Comparison of ENCODE assay signal across 39 cellular contexts in genomic region chr11:91560434-91560833, GRCh38.
"Had no signal": no experiment of that assay in that cellular context is flagged by ENCODE, and none has a peak within 500 bp of the region (broad histone marks: within the 10 kb centered on the region; RNA-seq: fewer than 3 reads in every experiment).

No MANE protein-coding gene starts in this region.

- H3K4me1 Mint-ChIP-seq: activated CD4-positive, alpha-beta memory T cell treated with anti-CD3 and anti-CD28 coated beads, Interleukin-2, amount 10 ng/mL, durations not matched to agents 7 days and 5 days; activated CD4-positive, alpha-beta T cell treated with anti-CD3 and anti-CD28 coated beads for 36 hours; activated CD4-positive, alpha-beta T cell treated with anti-CD3 and anti-CD28 coated beads, Interleukin-2, amount 10 ng/mL, durations not matched to agents 7 days and 5 days; activated CD8-positive, alpha-beta memory T cell treated with anti-CD3 and anti-CD28 coated beads, Interleukin-2, amount 10 ng/mL, durations not matched to agents 7 days and 5 days; activated naive CD8-positive, alpha-beta T cell treated with anti-CD3 and anti-CD28 coated beads for 36 hours; activated T-helper 17 cell treated with anti-CD3 and anti-CD28 coated beads, Interleukin-2, amount 50 U/mL, for 72 hours had no signal

- ATAC-seq: activated CD4-positive, alpha-beta T cell treated with anti-CD3 and anti-CD28 coated beads for 36 hours; activated CD4-positive, CD25-positive, alpha-beta regulatory T cell treated with anti-CD3 and anti-CD28 coated beads, Interleukin-2, amount 50 U/mL, for 24 hours; activated CD8-positive, alpha-beta memory T cell treated with anti-CD3 and anti-CD28 coated beads, Interleukin-2, amount 10 ng/mL, durations not matched to agents 7 days and 5 days; activated CD8-positive, alpha-beta T cell treated with anti-CD3 and anti-CD28 coated beads, Interleukin-2, amount 10 ng/mL, durations not matched to agents 7 days and 5 days; activated naive CD4-positive, alpha-beta T cell treated with anti-CD3 and anti-CD28 coated beads, Interleukin-2, amount 50 U/mL, for 72 hours; activated T-cell treated with anti-CD3 and anti-CD28 coated beads, Interleukin-2, amount 50 U/mL, for 4 hours; activated T-cell treated with anti-CD3 and anti-CD28 coated beads, Interleukin-2, amount 50 U/mL, for 72 hours; activated T-helper 17 cell treated with anti-CD3 and anti-CD28 coated beads, Interleukin-2, amount 50 U/mL, for 72 hours; body of pancreas had no signal

- H3K27ac ChIP-seq: adrenal gland, body of pancreas, brain microvascular endothelial cell, breast epithelium, VCaP had no signal

- H3K27me3 ChIP-seq: adrenal gland, body of pancreas, brain microvascular endothelial cell, breast epithelium had no signal

- H3K4me1 ChIP-seq: adrenal gland, body of pancreas, breast epithelium had no signal

- H3K4me3 ChIP-seq: adrenal gland, body of pancreas, breast epithelium had no signal

- H3K9me3 ChIP-seq: adrenal gland, body of pancreas, breast epithelium had no signal

- FAIRE-seq: astrocyte, colon, TTC549 had no signal

- H3K27ac Mint-ChIP-seq: activated CD4-positive, alpha-beta memory T cell treated with anti-CD3 and anti-CD28 coated beads, Interleukin-2, amount 10 ng/mL, durations not matched to agents 7 days and 5 days; activated CD4-positive, alpha-beta T cell treated with anti-CD3 and anti-CD28 coated beads for 36 hours; activated CD4-positive, alpha-beta T cell treated with anti-CD3 and anti-CD28 coated beads, Interleukin-2, amount 10 ng/mL, durations not matched to agents 7 days and 5 days; activated CD8-positive, alpha-beta memory T cell treated with anti-CD3 and anti-CD28 coated beads, Interleukin-2, amount 10 ng/mL, durations not matched to agents 7 days and 5 days; activated CD8-positive, alpha-beta T cell treated with anti-CD3 and anti-CD28 coated beads, Interleukin-2, amount 10 ng/mL, durations not matched to agents 7 days and 5 days; activated naive CD4-positive, alpha-beta T cell treated with anti-CD3 and anti-CD28 coated beads for 36 hours; activated naive CD4-positive, alpha-beta T cell treated with anti-CD3 and anti-CD28 coated beads, Interleukin-2, amount 50 U/mL, for 72 hours; activated naive CD8-positive, alpha-beta T cell treated with anti-CD3 and anti-CD28 coated beads for 36 hours; activated T-cell treated with anti-CD3 and anti-CD28 coated beads, Interleukin-2, amount 50 U/mL, for 72 hours; activated T-helper 1 cell treated with anti-CD3 and anti-CD28 coated beads, Interleukin-12 subunit alpha, Interleukin-12 subunit beta, Interleukin-2, Interleukin-4 antibody, amounts not matched to agents 30 ng/mL and 10 ng/mL and 1 ng/mL, durations not matched to agents 14 hours and 24 hours and 36 hours; activated T-helper 17 cell treated with anti-CD3 and anti-CD28 coated beads, Interleukin-2, amount 50 U/mL, for 72 hours; T-helper 1 cell treated with Interleukin-12 subunit alpha and Interleukin-12 subunit beta and Interleukin-4 antibody, amounts not matched to agents 30 μg/mL and 1 μg/mL, for 36 hours; T-helper 2 cell treated with Interferon-gamma antibody and Interleukin-4, amounts not matched to agents 5 μg/mL and 100 μg/mL, for 36 hours had no signal

- DNase-seq: activated CD4-positive, alpha-beta memory T cell treated with anti-CD3 and anti-CD28 coated beads, Interleukin-2, amount 10 ng/mL, durations not matched to agents 7 days and 5 days; activated CD4-positive, alpha-beta T cell treated with anti-CD3 and anti-CD28 coated beads for 1 hour; activated CD4-positive, alpha-beta T cell treated with anti-CD3 and anti-CD28 coated beads for 36 hours; activated CD4-positive, alpha-beta T cell treated with anti-CD3 and anti-CD28 coated beads for 48 hours; activated CD4-positive, alpha-beta T cell treated with anti-CD3 and anti-CD28 coated beads, Interleukin-2, amount 10 ng/mL, durations not matched to agents 7 days and 5 days; activated CD4-positive, alpha-beta T cell treated with anti-CD3 and anti-CD28 coated beads, Interleukin-2, amount 50 U/mL, for 48 hours; activated CD4-positive, CD25-positive, alpha-beta regulatory T cell; activated CD8-positive, alpha-beta memory T cell treated with anti-CD3 and anti-CD28 coated beads for 24 hours; activated CD8-positive, alpha-beta memory T cell treated with anti-CD3 and anti-CD28 coated beads, Interleukin-2, amount 10 ng/mL, durations not matched to agents 7 days and 5 days; activated CD8-positive, alpha-beta T cell treated with anti-CD3 and anti-CD28 coated beads, Interleukin-2, amount 10 ng/mL, durations not matched to agents 7 days and 5 days; activated effector memory CD4-positive, alpha-beta T cell treated with anti-CD3 and anti-CD28 coated beads, Interleukin-2, amount 50 U/mL, for 16 hours; activated gamma-delta T cell treated with Interleukin-2 at 50 U/mL for 16 hours; activated naive CD4-positive, alpha-beta T cell; activated naive CD4-positive, alpha-beta T cell treated with anti-CD3 and anti-CD28 coated beads for 36 hours; activated naive CD4-positive, alpha-beta T cell treated with anti-CD3 and anti-CD28 coated beads, Interleukin-2, amount 50 U/mL, for 16 hours; activated naive CD8-positive, alpha-beta T cell treated with anti-CD3 and anti-CD28 coated beads for 36 hours; activated T-cell treated with anti-CD3 and anti-CD28 coated beads for 4 hours; activated T-cell treated with anti-CD3 and anti-CD28 coated beads, Interleukin-2, amount 50 U/mL, for 1 hour; activated T-cell treated with anti-CD3 and anti-CD28 coated beads, Interleukin-2, amount 50 U/mL, for 4 hours; activated T-cell treated with anti-CD3 and anti-CD28 coated beads, Interleukin-2, amount 50 U/mL, for 72 hours; adrenal gland; amniotic stem cell; aorta; body of pancreas; brain microvascular endothelial cell; central memory CD4-positive, alpha-beta T cell; T-helper 2 cell; T-helper 9 cell had no signal

- H3K27me3 Mint-ChIP-seq: activated CD4-positive, alpha-beta memory T cell treated with anti-CD3 and anti-CD28 coated beads, Interleukin-2, amount 10 ng/mL, durations not matched to agents 7 days and 5 days; activated CD4-positive, alpha-beta T cell treated with anti-CD3 and anti-CD28 coated beads for 36 hours; activated CD4-positive, alpha-beta T cell treated with anti-CD3 and anti-CD28 coated beads, Interleukin-2, amount 10 ng/mL, durations not matched to agents 7 days and 5 days; activated CD8-positive, alpha-beta memory T cell treated with anti-CD3 and anti-CD28 coated beads, Interleukin-2, amount 10 ng/mL, durations not matched to agents 7 days and 5 days; activated naive CD8-positive, alpha-beta T cell treated with anti-CD3 and anti-CD28 coated beads for 36 hours; activated T-helper 17 cell treated with anti-CD3 and anti-CD28 coated beads, Interleukin-2, amount 50 U/mL, for 72 hours had no signal

- H3K4me3 Mint-ChIP-seq: activated CD4-positive, alpha-beta memory T cell treated with anti-CD3 and anti-CD28 coated beads, Interleukin-2, amount 10 ng/mL, durations not matched to agents 7 days and 5 days; activated CD4-positive, alpha-beta T cell treated with anti-CD3 and anti-CD28 coated beads for 36 hours; activated CD4-positive, alpha-beta T cell treated with anti-CD3 and anti-CD28 coated beads, Interleukin-2, amount 10 ng/mL, durations not matched to agents 7 days and 5 days; activated CD8-positive, alpha-beta memory T cell treated with anti-CD3 and anti-CD28 coated beads, Interleukin-2, amount 10 ng/mL, durations not matched to agents 7 days and 5 days; activated CD8-positive, alpha-beta T cell treated with anti-CD3 and anti-CD28 coated beads, Interleukin-2, amount 10 ng/mL, durations not matched to agents 7 days and 5 days; activated naive CD4-positive, alpha-beta T cell treated with anti-CD3 and anti-CD28 coated beads for 36 hours; activated naive CD8-positive, alpha-beta T cell treated with anti-CD3 and anti-CD28 coated beads for 36 hours; activated T-cell treated with anti-CD3 and anti-CD28 coated beads, Interleukin-2, amount 50 U/mL, for 4 hours; activated T-cell treated with anti-CD3 and anti-CD28 coated beads, Interleukin-2, amount 50 U/mL, for 72 hours; activated T-helper 1 cell treated with anti-CD3 and anti-CD28 coated beads, Interleukin-12 subunit alpha, Interleukin-12 subunit beta, Interleukin-2, Interleukin-4 antibody, amounts not matched to agents 30 ng/mL and 10 ng/mL and 1 ng/mL, durations not matched to agents 14 hours and 24 hours and 36 hours; activated T-helper 17 cell treated with anti-CD3 and anti-CD28 coated beads, Interleukin-2, amount 50 U/mL, for 72 hours; T-helper 1 cell treated with Interleukin-12 subunit alpha and Interleukin-12 subunit beta and Interleukin-4 antibody, amounts not matched to agents 30 μg/mL and 1 μg/mL, for 36 hours; T-helper 2 cell treated with Interferon-gamma antibody and Interleukin-4, amounts not matched to agents 5 μg/mL and 100 μg/mL, for 36 hours had no signal

- H3K36me3 Mint-ChIP-seq: activated CD8-positive, alpha-beta memory T cell treated with anti-CD3 and anti-CD28 coated beads, Interleukin-2, amount 10 ng/mL, durations not matched to agents 7 days and 5 days; activated naive CD4-positive, alpha-beta T cell treated with anti-CD3 and anti-CD28 coated beads, Interleukin-2, amount 50 U/mL, for 72 hours; activated naive CD8-positive, alpha-beta T cell treated with anti-CD3 and anti-CD28 coated beads for 36 hours had no signal

- H3K36me3 ChIP-seq: adrenal gland, brain microvascular endothelial cell, breast epithelium had no signal
